ENCODE assay signal across 8 cellular contexts in the genomic region with DNA sequence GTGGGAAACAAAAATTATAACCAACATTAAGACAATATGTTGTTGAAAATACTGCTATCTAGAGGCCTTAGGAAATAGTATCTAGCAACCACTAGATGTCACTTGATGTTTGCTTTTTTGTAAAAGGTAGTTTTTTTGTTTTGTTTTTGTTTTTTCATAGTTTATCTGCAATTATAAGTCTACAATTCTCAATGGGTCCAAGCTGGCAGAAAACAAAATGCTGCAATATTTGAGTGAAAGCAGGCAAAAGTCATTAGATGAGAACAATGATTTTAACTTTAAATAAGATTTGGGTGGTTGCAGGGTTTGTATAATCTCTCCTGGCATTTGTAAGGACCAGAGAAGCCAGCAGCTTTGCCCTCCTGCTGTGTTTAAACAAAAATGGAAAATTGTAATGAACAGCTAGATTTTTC. TPM values are rescaled to one million over a fixed set of nuclear protein-coding genes. Genes with fewer than 3 reads are reported as not detected.
A peak's percentile ranks its signal among the peaks of the same experiment; 100 is the strongest.
DNase-seq lines count a peak whose midpoint lies in the region; ATAC-seq, FAIRE-seq and TF ChIP-seq lines count a peak whose summit lies in the region.

No MANE protein-coding gene starts in this region.

- TF ChIP-seq RAD21 in H1 (IDR thresholded peaks at IDR 0.05 in 1 of 2, conservative IDR thresholded peaks at IDR 0.05 in 1 of 2; ENCODE audit: low read depth in 2 of 2, low read length in 2 of 2) (peak; percentile 61 to 77), neural cell (conservative IDR thresholded peaks at IDR 0.05) (peak; percentile 87)

- DNase-seq in SHP77 treated with DMSO at 0.1 percent for 48 hours (lab: John Stamatoyannopoulos, UW) (peak; percentile 1), SHP77 (lab: John Stamatoyannopoulos, UW) (no peak), NCI-H748 (lab: John Stamatoyannopoulos, UW; ENCODE audit: unreplicated experiment) (peak; percentile 14), H1 (ENCODE audit: low read depth in 1 of 2, low spot score in 2 of 2) (no peak), germinal center (ENCODE audit: low spot score) (no peak)

- H4K91ac ChIP-seq in H1 (replicated peaks; ENCODE audit: insufficient read length, low read length): no peak overlapping the region

- no peak overlapping the region for H2BK12ac ChIP-seq in H1 (ENCODE audit: low read depth, low read length)

- H3K9ac ChIP-seq in H1 (replicated peaks in 1 of 4; ENCODE audit: extremely low read depth in 1 of 4, low read depth in 3 of 4, low read length in 3 of 4) (no peak overlapping the region), neural cell (ENCODE audit: low read length) (no peak overlapping the region)

- no peak overlapping the region for H3K14ac ChIP-seq in H1 (ENCODE audit: insufficient read length)

- H3K18ac ChIP-seq in H1 (ENCODE audit: extremely low read depth, low read length): no peak overlapping the region

- ATAC-seq in HG02678 (IDR thresholded peaks at IDR 0.05; ENCODE audit: unreplicated experiment): no peak
- no peak for ATAC-seq in GM21447 (IDR thresholded peaks at IDR 0.05; ENCODE audit: unreplicated experiment)

- no peaks in the 10 kb centered on the region for H3K27me3 ChIP-seq in H1 (replicated peaks in 1 of 4; ENCODE audit: control insufficient read depth in 3 of 4, extremely low read depth in 1 of 4, insufficient read depth in 3 of 4, low read length in 3 of 4)
- no peaks in the 10 kb centered on the region for H3K27me3 ChIP-seq in neural cell (ENCODE audit: insufficient read depth, low read depth, low read length)

- no peaks in the 10 kb centered on the region for H4K20me1 ChIP-seq in H1 (replicated peaks in 1 of 2; ENCODE audit: control insufficient read depth in 1 of 2, insufficient read depth in 2 of 2, low read length in 2 of 2)
- H4K20me1 ChIP-seq in neural cell (ENCODE audit: insufficient read depth): no peaks in the 10 kb centered on the region

- H3K36me3 ChIP-seq in H1 (ENCODE audit: control insufficient read depth in 2 of 4, insufficient read depth in 4 of 4, low read length in 3 of 4): no peaks in the 10 kb centered on the region
- no peaks in the 10 kb centered on the region for H3K36me3 ChIP-seq in neural cell (ENCODE audit: insufficient read depth, low read length)

- POLR2A ChIA-PET in H1 (lab: Charles Lee; ENCODE audit: partially characterized antibody): no interaction called here

- H2AFZ ChIP-seq in H1 (ENCODE audit: low read length) (no peak overlapping the region), neural cell (ENCODE audit: low read depth, low read length) (no peak overlapping the region)

- no peak overlapping the region for H3K56ac ChIP-seq in H1 (replicated peaks; ENCODE audit: insufficient read length, low read depth, low read length)

- H2BK5ac ChIP-seq in H1 (ENCODE audit: low read depth, low read length): no peak overlapping the region

- no peaks in the 10 kb centered on the region for H3K79me1 ChIP-seq in H1 (ENCODE audit: low read depth, low read length)

- FAIRE-seq in H1 (lab: Jason Lieb, UNC): peak; percentile 79

- H3K27ac ChIP-seq in H1 (ENCODE audit: low read depth, low read length): no peak overlapping the region
- H3K27ac ChIP-seq in neural cell (ENCODE audit: low read length): no peak overlapping the region

- H3F3A ChIP-seq in neural cell (ENCODE audit: insufficient read depth, low read length, poor library complexity, severe bottlenecking): no peaks in the 10 kb centered on the region

- H3K79me2 ChIP-seq in H1 (ENCODE audit: control insufficient read depth in 1 of 2, insufficient read depth in 2 of 2, low read length in 2 of 2): no peaks in the 10 kb centered on the region
- H3K79me2 ChIP-seq in neural cell (replicated peaks; ENCODE audit: insufficient read depth, low read length): no peaks in the 10 kb centered on the region

- no peak overlapping the region for H4K5ac ChIP-seq in H1 (ENCODE audit: insufficient read length, low read depth, low read length)

- H2BK120ac ChIP-seq in H1 (replicated peaks; ENCODE audit: low read depth, low read length): no peak overlapping the region

- no peaks in the 10 kb centered on the region for H3K9me2 ChIP-seq in neural cell (ENCODE audit: insufficient read depth, low read length)

- TF ChIP-seq CTCF in H1 (IDR thresholded peaks at IDR 0.05; ENCODE audit: control extremely low read depth in 1 of 3, insufficient read depth in 1 of 3, low read depth in 1 of 3, low read length in 3 of 3) (peak in 2 of 3 experiments; percentile 32 to 42; a peak in 2 of 4 replicates), neural cell (IDR thresholded peaks at IDR 0.05; ENCODE audit: poor library complexity, severe bottlenecking) (peak; percentile 82)

- H4K8ac ChIP-seq in H1 (ENCODE audit: extremely low read depth, insufficient read depth, low read length): no peak overlapping the region

- H2AK5ac ChIP-seq in H1 (ENCODE audit: low read depth, low read length): no peak overlapping the region

- no peak for TF ChIP-seq POLR2A in H1 (IDR thresholded peaks at IDR 0.05; ENCODE audit: control extremely low read depth in 1 of 2, low read depth in 2 of 2, low read length in 2 of 2)

- no peaks in the 10 kb centered on the region for H3K23me2 ChIP-seq in H1 (ENCODE audit: low read depth, low read length)

- no peak overlapping the region for H2BK15ac ChIP-seq in H1 (ENCODE audit: low read length)

- no peak for TF ChIP-seq EP300 in H1 (IDR thresholded peaks at IDR 0.05; ENCODE audit: borderline replicate concordance in 1 of 2, low read depth in 2 of 2, low read length in 2 of 2)
- no peak for TF ChIP-seq EP300 in neural cell (conservative IDR thresholded peaks at IDR 0.05; ENCODE audit: poor library complexity, severe bottlenecking)

- H3K4me3 ChIP-seq in H1 (ENCODE audit: extremely low read depth in 1 of 4, insufficient read depth in 2 of 4, low read depth in 3 of 4, low read length in 4 of 4) (no peak overlapping the region), neural cell (ENCODE audit: low read length) (no peak overlapping the region)

- no peak overlapping the region for H2BK20ac ChIP-seq in H1 (ENCODE audit: low read length)

- H3K4me2 ChIP-seq in H1 (ENCODE audit: insufficient read depth in 1 of 2, low read depth in 2 of 2, low read length in 2 of 2): peak overlapping the region in 1 of 2 experiments; percentile 17; a peak in 1 of 4 replicates
- H3K4me2 ChIP-seq in neural cell (ENCODE audit: low read length): no peak overlapping the region

- no peak overlapping the region for H3K23ac ChIP-seq in H1 (ENCODE audit: insufficient read length)

- no peaks in the 10 kb centered on the region for H3K4me1 ChIP-seq in H1 (replicated peaks in 1 of 4; ENCODE audit: control insufficient read depth in 3 of 4, insufficient read depth in 4 of 4, low read length in 3 of 4)

- CTCF ChIA-PET in H1 (lab: Charles Lee; ENCODE audit: partially characterized antibody): interaction anchor here (0.6 to 5.3 kb wide), 42 partner anchors 8 to 497 kb away, joined by 3 to 36 read pairs (median 4); no protein-coding TSS in a partner anchor

- H3K9me3 ChIP-seq in H1 (ENCODE audit: insufficient read depth in 2 of 2, low read depth in 1 of 2, low read length in 1 of 2) (no peaks in the 10 kb centered on the region), neural cell (ENCODE audit: low read length) (no peaks in the 10 kb centered on the region)

- no peak overlapping the region for H3K4ac ChIP-seq in H1 (replicated peaks; ENCODE audit: insufficient read length, low read depth, low read length)

TF ChIP-seq in H1, 55 proteins besides CTCF, POLR2A, EP300 and RAD21 (continues in another document):
- TF ChIP-seq SP1 (IDR thresholded peaks at IDR 0.05; ENCODE audit: low read depth, low read length) (no peak), BACH1 (IDR thresholded peaks at IDR 0.05; ENCODE audit: low read length) (no peak), PHF8 (conservative IDR thresholded peaks at IDR 0.05; ENCODE audit: low read depth, low read length) (no peak)

TF ChIP-seq in neural cell, 6 proteins besides CTCF, POLR2A, EP300 and RAD21:
- TF ChIP-seq POLR2AphosphoS5 (IDR thresholded peaks at IDR 0.05): no peak
- TF ChIP-seq SMC3 (conservative IDR thresholded peaks at IDR 0.05; ENCODE audit: poor library complexity): peak; percentile 86

RNA-seq across cellular contexts. Expression of a gene that starts 27.0 kb away (rescaled TPM):
- 246 and 259 TPM in 2 replicates for total RNA-seq in H1 (2021; fragmentation: NEBNext Ultra II Directional; extraction: Animal tissue kit (Norgen Biotek cat#: 25700))
- polyA plus RNA-seq in H1 (2011; rRNA removed) (71.4 and 71.5 TPM in 2 replicates), neural cell (198 and 263 TPM in 2 replicates)
- polyA plus RNA-seq in H1 (2011; cell fraction: cytosol; rRNA removed): 89.6 TPM
- polyA plus RNA-seq in H1 (2011; cell fraction: nucleus; rRNA removed): 89.8 TPM
- 156 to 208 TPM (median 166 TPM) in 4 replicates for polyA plus RNA-seq in H1 (2012, experiment 1 of 2)
- 110 TPM for polyA plus RNA-seq in H1 (2012, experiment 2 of 2)
- polyA plus RNA-seq in H1 (2013, experiment 1 of 2): 256 TPM
- 255 TPM for polyA plus RNA-seq in H1 (2013, experiment 2 of 2)
- 7.7 and 11.8 TPM in 2 replicates for polyA minus RNA-seq in H1 (2011; rRNA and poly(A)+ RNA removed)
- polyA minus RNA-seq in H1 (2011; cell fraction: cytosol; rRNA and poly(A)+ RNA removed): 51.4 TPM
- 26.7 TPM for polyA minus RNA-seq in H1 (2011; cell fraction: nucleus; rRNA and poly(A)+ RNA removed)
- 50.9 and 65.8 TPM in 2 replicates for polyA minus RNA-seq in neural cell

Comparison
In these comparisons a context has a peak if more than half of its experiments do, and no peak if none do; other contexts are left out.
1. DNase-seq: peak in SHP77 treated with DMSO at 0.1 percent for 48 hours (single experiment) and NCI-H748 (single experiment); none in SHP77 (0 of 2), H1 (0 of 2) and germinal center (single experiment).